ENCODE assay signal across 8 cellular contexts in the genomic region with DNA sequence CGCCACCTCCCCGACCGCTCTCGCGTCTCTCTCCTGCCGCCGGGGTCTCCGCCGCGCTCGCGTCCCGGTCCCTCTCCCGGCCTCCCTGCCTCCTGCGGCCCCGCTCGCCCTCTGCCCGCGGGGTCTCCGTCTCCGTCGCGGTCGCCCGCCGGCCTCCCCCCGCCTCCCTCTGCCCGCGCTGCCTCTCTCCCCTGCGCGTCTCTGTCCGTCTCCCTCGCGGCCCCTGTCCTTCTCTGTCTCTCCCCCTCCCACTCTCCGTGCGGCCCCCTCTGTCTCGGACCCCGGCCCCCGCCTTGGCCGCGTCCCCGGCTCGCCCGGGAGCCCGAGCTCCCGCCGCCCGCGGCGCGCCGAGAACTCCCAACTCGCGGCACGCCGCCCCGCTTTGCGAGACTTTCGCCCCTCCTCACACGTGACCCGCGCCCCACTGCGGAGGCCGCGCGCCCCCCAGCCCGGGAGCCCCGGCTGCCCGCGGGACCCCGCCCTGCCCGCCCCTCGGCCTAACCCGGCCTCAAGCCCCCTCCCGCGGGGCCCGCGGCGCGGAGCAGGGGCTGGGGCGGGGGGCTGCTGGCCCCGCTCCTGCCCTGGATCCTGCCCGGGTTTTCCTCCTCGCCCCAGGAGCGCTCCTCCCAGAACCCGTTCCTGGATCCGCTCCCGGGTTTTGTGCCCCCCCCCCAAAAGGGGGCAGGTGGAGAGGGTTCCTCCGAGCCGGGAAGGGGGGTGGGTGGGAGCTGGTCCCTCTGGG. TPM values are rescaled to one million over a fixed set of nuclear protein-coding genes. Genes with fewer than 3 reads are reported as not detected.
DNase-seq lines count a peak whose midpoint lies in the region; ATAC-seq, FAIRE-seq and TF ChIP-seq lines count a peak whose summit lies in the region.

No MANE protein-coding gene starts in this region.

- POLR2A ChIA-PET in HCT116 (lab: Charles Lee): no interaction called here

- H3K27ac Mint-ChIP-seq in astrocyte (ENCODE audit: unreplicated experiment): no peak overlapping the region

- H3K27ac ChIP-seq in HCT116 (ENCODE audit: low read depth, low read length) (no peak overlapping the region), astrocyte (ENCODE audit: low read depth, low read length) (no peak overlapping the region), aorta (ENCODE audit: low read depth in 1 of 2, low read length in 2 of 2) (no peak overlapping the region)

- intact Hi-C loops in HCT116 (cut with micrococcal nuclease) (no loop called here), lower leg skin (cut with DNase I; ENCODE audit: low total_unique reads) (no loop called here), aorta (cut with DNase I) (no loop called here)

- H3K9me3 ChIP-seq in HCT116 (ENCODE audit: control insufficient read depth in 1 of 2, insufficient read depth in 1 of 2, low read depth in 1 of 2, low read length in 2 of 2) (no peaks in the 10 kb centered on the region), astrocyte (ENCODE audit: insufficient read depth, low read depth, low read length) (no peaks in the 10 kb centered on the region), aorta (ENCODE audit: control insufficient read depth, low read length) (no peaks in the 10 kb centered on the region)

- no peak for FAIRE-seq in astrocyte (lab: Jason Lieb, UNC)

- H3K9me2 ChIP-seq in HCT116 (ENCODE audit: insufficient read depth): no peaks in the 10 kb centered on the region

- no peak overlapping the region for H3K9ac ChIP-seq in HCT116 (ENCODE audit: low read length)
- H3K9ac ChIP-seq in astrocyte (ENCODE audit: low read length): peak overlapping the region; percentile 27

- H2AFZ ChIP-seq in HCT116 (ENCODE audit: low read depth, low read length, poor library complexity, severe bottlenecking) (no peak overlapping the region), astrocyte (ENCODE audit: low read depth, low read length) (peak overlapping the region; percentile 26)

- H3K4me2 ChIP-seq in HCT116 (ENCODE audit: low read length) (peak overlapping the region; percentile 36), astrocyte (ENCODE audit: low read length) (peak overlapping the region; percentile 79)

- H4K20me1 ChIP-seq in HCT116 (ENCODE audit: insufficient read depth) (no peaks in the 10 kb centered on the region), astrocyte (ENCODE audit: insufficient read depth, low read length) (peaks cover 13% of the 10 kb centered on the region)

- H3K4me3 ChIP-seq in HCT116 (replicated peaks in 1 of 2; ENCODE audit: low read depth in 1 of 2, low read length in 2 of 2) (no peak overlapping the region), astrocyte (ENCODE audit: insufficient read depth, low read depth, low read length) (no peak overlapping the region), lower leg skin (ENCODE audit: low read depth, poor library complexity, severe bottlenecking) (peak overlapping the region; percentile 10), aorta (ENCODE audit: low read length in 2 of 2) (peak overlapping the region; percentile 31 to 38)

- WGBS in lower leg skin, 2 donors: 1 to 2% methylated on average over 49 to 67 of the region's 90 CpGs
- WGBS in aorta, 2 donors: 1% methylated on average over 53 to 90 of the region's 90 CpGs

- H3K4me3 Mint-ChIP-seq in astrocyte (ENCODE audit: unreplicated experiment): no peak overlapping the region

- RAD21 ChIA-PET in HCT116 (lab: Charles Lee; ENCODE audit: low non-redundant PET in 1 of 2, low total read pairs in 2 of 2, uncharacterized antibody in 2 of 2, unreplicated experiment in 2 of 2): no interaction called here

- H3K4me1 ChIP-seq in HCT116 (ENCODE audit: control insufficient read depth in 1 of 2, insufficient read depth in 2 of 2, low read length in 2 of 2) (peaks cover 14 to 21% of the 10 kb centered on the region in 2 experiments), astrocyte (ENCODE audit: insufficient read depth, low read length) (peaks cover 7% of the 10 kb centered on the region), aorta (ENCODE audit: control insufficient read depth in 1 of 2, insufficient read depth in 2 of 2, low read length in 2 of 2) (no peaks in the 10 kb centered on the region)

- BruUV-seq in HCT116 (replicated peaks; lab: Mats Ljungman, UMichigan): no TSS peak

- H3K79me2 ChIP-seq in HCT116 (ENCODE audit: insufficient read depth, low read length): no peaks in the 10 kb centered on the region
- H3K79me2 ChIP-seq in astrocyte (ENCODE audit: insufficient read depth, low read length): no peaks in the 10 kb centered on the region

- ATAC-seq in HCT116 (peak; percentile 46), aorta (ENCODE audit: low FRiP score) (no peak), HG03039 (IDR thresholded peaks at IDR 0.05; ENCODE audit: unreplicated experiment) (no peak), HG03571 (IDR thresholded peaks at IDR 0.05; ENCODE audit: unreplicated experiment) (no peak)

- peaks cover 3% of the 10 kb centered on the region for H3K4me1 Mint-ChIP-seq in astrocyte (ENCODE audit: low read depth, unreplicated experiment)

- DNase-seq in 8988T (peak; percentile 78), HCT116 (ENCODE audit: low read depth, low spot score) (no peak), astrocyte (ENCODE audit: low read depth) (no peak), lower leg skin (ENCODE audit: low spot score in 2 of 2) (no peak), aorta (no peak), superior temporal gyrus (ENCODE audit: extremely low spot score) (no peak)

- TF ChIP-seq POLR2A in HCT116 (IDR thresholded peaks at IDR 0.05; ENCODE audit: borderline replicate concordance, extremely low read depth, insufficient read depth, insufficient read length) (no peak), lower leg skin (IDR thresholded peaks at IDR 0.05) (no peak)

- no peaks in the 10 kb centered on the region for H3K9me3 Mint-ChIP-seq in astrocyte (ENCODE audit: unreplicated experiment)

- no peak for TF ChIP-seq CTCF in HCT116 (IDR thresholded peaks at IDR 0.05 in 2 of 3, conservative IDR thresholded peaks at IDR 0.05 in 1 of 3; ENCODE audit: borderline replicate concordance in 1 of 3, insufficient read depth in 1 of 3, low read depth in 2 of 3, low read length in 2 of 3)
- TF ChIP-seq CTCF in astrocyte (IDR thresholded peaks at IDR 0.05; ENCODE audit: insufficient read depth, low read depth, low read length): no peak
- no peak for TF ChIP-seq CTCF in lower leg skin (IDR thresholded peaks at IDR 0.05)

- no peak for TF ChIP-seq RAD21 in HCT116 (IDR thresholded peaks at IDR 0.05; ENCODE audit: low read depth)

- H3K36me3 Mint-ChIP-seq in astrocyte (ENCODE audit: low read depth, unreplicated experiment): no peaks in the 10 kb centered on the region

- H3K36me3 ChIP-seq in HCT116 (ENCODE audit: control insufficient read depth in 1 of 2, insufficient read depth in 2 of 2, low read length in 2 of 2): no peaks in the 10 kb centered on the region
- no peaks in the 10 kb centered on the region for H3K36me3 ChIP-seq in astrocyte (ENCODE audit: insufficient read depth, low read length)
- H3K36me3 ChIP-seq in aorta (ENCODE audit: control insufficient read depth in 1 of 2, insufficient read depth in 2 of 2, low read length in 1 of 2): no peaks in the 10 kb centered on the region

- H3K27me3 Mint-ChIP-seq in astrocyte (ENCODE audit: low read depth, unreplicated experiment): peaks cover 72% of the 10 kb centered on the region

- H3K27me3 ChIP-seq in HCT116 (ENCODE audit: insufficient read depth, low read length) (no peaks in the 10 kb centered on the region), astrocyte (ENCODE audit: insufficient read depth, low read length) (peaks cover 72% of the 10 kb centered on the region), aorta (ENCODE audit: control insufficient read depth in 1 of 2, insufficient read depth in 2 of 2, low read length in 1 of 2) (no peaks in the 10 kb centered on the region)

- CTCF ChIA-PET in HCT116 (lab: Charles Lee): no interaction called here

TF ChIP-seq in HCT116, 20 proteins besides CTCF, POLR2A, EP300 and RAD21:
- TF ChIP-seq TCF7L2 (IDR thresholded peaks at IDR 0.05; ENCODE audit: borderline replicate concordance, extremely low read depth, insufficient read depth, insufficient read length) (no peak), YY1 (IDR thresholded peaks at IDR 0.05; ENCODE audit: extremely low read depth, insufficient replicate concordance, low read depth, low read length) (peak; percentile 68), SP1 (IDR thresholded peaks at IDR 0.05; ENCODE audit: low read depth) (peak; percentile 90)

RNA-seq across cellular contexts. Expression of gene KCNJ4, which starts 0.7 kb away (rescaled TPM):
- total RNA-seq in HCT116 (2021; ENCODE audit: unreplicated experiment) (not detected), astrocyte (0.19 and 0.30 TPM in 2 replicates), lower leg skin (1 to 10 TPM in 1 of 4 donors, under 1 TPM in 2, not detected in 1; 0.29 to 1.4 (median 0.46) TPM), aorta (not detected)
- polyA plus RNA-seq in HCT116 (2012): 0.02 and 0.05 TPM in 2 replicates
- polyA plus RNA-seq in aorta: not detected

RNA-seq across cellular contexts. Expression of gene KDELR3, which starts 12.2 kb away (rescaled TPM):
- total RNA-seq in HCT116 (2021; ENCODE audit: unreplicated experiment) (33.1 TPM), astrocyte (72.6 and 96.0 TPM in 2 replicates), lower leg skin (1 to 10 TPM in 2 of 4 donors, under 1 TPM in 2; 0.80 to 5.1 (median 1.3) TPM), aorta (10 to 100 TPM; 12.9 to 24.0 TPM)
- polyA plus RNA-seq in HCT116 (2012): 29.9 and 33.2 TPM in 2 replicates
- 10 to 100 TPM; 17.6 to 25.8 TPM for polyA plus RNA-seq in aorta

RNA-seq across cellular contexts. Expression of gene DDX17, which starts 50.4 kb away (rescaled TPM):
- total RNA-seq in HCT116 (2021; ENCODE audit: unreplicated experiment): 234 TPM
- 108 and 121 TPM in 2 replicates for polyA plus RNA-seq in HCT116 (2012)
- total RNA-seq in astrocyte: 258 TPM in 2 replicates
- 100 to 1,000 TPM; 419 to 723 (median 493) TPM for total RNA-seq in lower leg skin
- 100 to 1,000 TPM; 377 to 555 TPM for total RNA-seq in aorta
- 100 to 1,000 TPM in 1 of 2 donors, 10 to 100 TPM in 1; 50.0 to 355 TPM for polyA plus RNA-seq in aorta

Comparison
In these comparisons a context has a peak if more than half of its experiments do, and no peak if none do; other contexts are left out.
1. H3K4me3 ChIP-seq: peak in lower leg skin (single experiment) and aorta (2 of 2); none in HCT116 (0 of 2) and astrocyte (single experiment).